ENCODE assay signal across 20 cellular contexts in the genomic region with DNA sequence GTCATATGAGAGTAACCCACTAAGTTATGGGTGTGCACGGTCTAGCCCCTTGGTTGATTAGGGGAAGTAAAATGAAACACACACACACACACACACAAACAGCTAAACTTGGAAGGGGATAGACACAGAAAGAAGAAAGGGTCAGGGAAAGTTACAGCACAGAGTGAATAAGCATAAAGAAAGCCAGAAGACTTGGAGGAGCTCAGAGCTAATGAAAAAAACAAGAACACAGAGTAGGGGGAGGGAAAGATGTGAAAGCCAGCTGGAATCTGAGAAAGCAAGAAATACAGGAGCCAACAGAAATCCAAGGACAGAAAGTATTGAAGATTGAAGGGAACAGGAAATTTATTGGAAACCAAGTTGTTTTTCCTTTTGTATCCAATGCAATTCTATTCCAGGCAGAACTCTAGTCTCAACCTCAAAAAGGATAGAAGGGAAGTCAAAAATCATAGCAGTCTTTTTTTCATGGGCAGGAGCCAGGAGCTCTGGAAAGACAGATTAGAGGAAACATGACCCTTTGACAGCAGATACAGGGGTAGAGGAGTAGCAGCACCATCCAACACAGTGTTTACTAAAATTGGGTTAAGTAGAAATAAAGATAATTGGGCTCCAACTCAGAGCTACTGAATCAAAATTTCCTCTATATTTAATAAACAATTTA. TPM values are rescaled to one million over a fixed set of nuclear protein-coding genes. Genes with fewer than 3 reads are reported as not detected.
DNase-seq lines count a peak whose midpoint lies in the region; ATAC-seq and TF ChIP-seq lines count a peak whose summit lies in the region.
"Had no signal": no experiment of that assay in that cellular context is flagged by ENCODE, and none has a peak within 500 bp of the region (broad histone marks: within the 10 kb centered on the region; RNA-seq: fewer than 3 reads in every experiment).

No MANE protein-coding gene starts in this region.

- H3K9me3 Mint-ChIP-seq in brain (peaks cover 4 to 9% (median 9%) of the 10 kb centered on the region in 5 experiments), mesothelial cell of epicardium (peaks cover 12% of the 10 kb centered on the region)

- no peaks in the 10 kb centered on the region for H3K36me3 ChIP-seq in heart left ventricle
- H3K36me3 ChIP-seq in suprapubic skin, result no peaks in the 10 kb centered on the region
- H3K36me3 ChIP-seq: ovary, Peyer's patch, spleen had no signal

- H3K27ac Mint-ChIP-seq in brain (peak overlapping the region in 4 of 5 experiments; percentile 16 to 73 (median 62)), mesothelial cell of epicardium (peak overlapping the region; percentile 23)

- DNase-seq in heart left ventricle, result peak in 1 of 5 donors; percentile 11
- no peak for DNase-seq in mesothelial cell of epicardium (ENCODE audit: low spot score in 2 of 2, unreplicated experiment in 2 of 2)
- no peak for DNase-seq in suprapubic skin (ENCODE audit: low spot score in 2 of 2)
- no peak for DNase-seq in NCI-H1105 (lab: John Stamatoyannopoulos, UW)
- no peak for DNase-seq in mesenteric fat pad (ENCODE audit: low spot score)
- DNase-seq: AML-193; effector CD8-positive, alpha-beta T cell; Karpas-422; kidney; NCI-H1092; NCI-H69; ovary; Peyer's patch; spleen; stimulated activated CD8-positive, alpha-beta memory T cell treated with anti-CD3 and anti-CD28 coated beads, Interleukin-4, amount 100 ng/mL, for 48 hours had no signal

- peak overlapping the region; percentile 25 to 69 (median 50) for H3K27ac ChIP-seq in heart left ventricle
- H3K27ac ChIP-seq in suprapubic skin, result peak overlapping the region; percentile 29
- H3K27ac ChIP-seq: ovary, spleen had no signal

- TF ChIP-seq EP300 in suprapubic skin (IDR thresholded peaks at IDR 0.05), result no peak

- peak; percentile 85 to 93 (median 92) for ATAC-seq in heart left ventricle
- no peak for ATAC-seq in GM21390 (IDR thresholded peaks at IDR 0.05; ENCODE audit: unreplicated experiment)
- no peak for ATAC-seq in GM18873 (IDR thresholded peaks at IDR 0.05; ENCODE audit: low FRiP score, unreplicated experiment)

- H3K4me3 ChIP-seq in heart left ventricle (no peak overlapping the region), suprapubic skin (no peak overlapping the region)
- H3K4me3 ChIP-seq: ovary, Peyer's patch, spleen had no signal

- 36 to 65% (median 46%) methylated on average over 1 of the region's 1 CpG for WGBS in heart left ventricle, 4 donors
- WGBS in suprapubic skin, result 56% methylated on average over 1 of the region's 1 CpG

- H3K4me1 ChIP-seq in heart left ventricle (peaks cover 0 to 32% (median 0%) of the 10 kb centered on the region in 12 donors), suprapubic skin (peaks cover 5% of the 10 kb centered on the region)
- H3K4me1 ChIP-seq: Peyer's patch, spleen had no signal

- H3K36me3 Mint-ChIP-seq in brain (peaks cover 19% of the 10 kb centered on the region), mesothelial cell of epicardium (peaks cover 4% of the 10 kb centered on the region)

- H3K9me3 ChIP-seq in heart left ventricle, result peaks cover 0 to 18% (median 11%) of the 10 kb centered on the region in 12 donors
- H3K9me3 ChIP-seq in suprapubic skin, result no peaks in the 10 kb centered on the region
- H3K9me3 ChIP-seq: ovary, Peyer's patch had no signal

- no peak for TF ChIP-seq CTCF in brain (conservative IDR thresholded peaks at IDR 0.05)
- no peak for TF ChIP-seq CTCF in heart left ventricle (IDR thresholded peaks at IDR 0.05)
- no peak for TF ChIP-seq CTCF in mesothelial cell of epicardium (IDR thresholded peaks at IDR 0.05; ENCODE audit: unreplicated experiment)
- no peak for TF ChIP-seq CTCF in suprapubic skin (IDR thresholded peaks at IDR 0.05)

- no peaks in the 10 kb centered on the region for H3K27me3 ChIP-seq in heart left ventricle
- no peaks in the 10 kb centered on the region for H3K27me3 ChIP-seq in suprapubic skin
- H3K27me3 ChIP-seq: ovary, Peyer's patch, spleen had no signal

- H3K27me3 Mint-ChIP-seq in brain, result no peaks in the 10 kb centered on the region
- H3K27me3 Mint-ChIP-seq in mesothelial cell of epicardium (ENCODE audit: low read depth), result no peaks in the 10 kb centered on the region
- H3K27me3 Mint-ChIP-seq: central memory CD8-positive, alpha-beta T cell had no signal

- H3K4me3 Mint-ChIP-seq in brain, result peak overlapping the region in 3 of 5 experiments; percentile 7 to 25 (median 17)
- H3K4me3 Mint-ChIP-seq in mesothelial cell of epicardium, result no peak overlapping the region
- H3K4me3 Mint-ChIP-seq: central memory CD8-positive, alpha-beta T cell had no signal

- peaks cover 7% of the 10 kb centered on the region for H3K4me1 Mint-ChIP-seq in brain
- peaks cover 11% of the 10 kb centered on the region for H3K4me1 Mint-ChIP-seq in mesothelial cell of epicardium
- H3K4me1 Mint-ChIP-seq: central memory CD8-positive, alpha-beta T cell had no signal

- no peak for TF ChIP-seq POLR2A in heart left ventricle (IDR thresholded peaks at IDR 0.05)
- no peak for TF ChIP-seq POLR2A in suprapubic skin (IDR thresholded peaks at IDR 0.05)

- intact Hi-C loops in heart left ventricle (cut with DNase I), result no loop called here

RNA-seq across cellular contexts. Expression of gene HMGCLL1, which starts 10.1 kb away (rescaled TPM):
- polyA plus RNA-seq in brain (ENCODE audit: insufficient read depth, low read depth, low replicate concordance) (1.0 TPM), heart left ventricle (under 1 TPM; 0.38 to 0.46 TPM)
- total RNA-seq in heart left ventricle (1 to 10 TPM in 4 of 9 donors, under 1 TPM in 5; 0.44 to 1.6 (median 0.89) TPM), mesothelial cell of epicardium (1.7 to 3.5 TPM (median 2.4 TPM) in 3 replicates), suprapubic skin (under 1 TPM in 2 of 4 donors, not detected in 2; 0.23 to 0.62 TPM), mesenteric fat pad (0.29 TPM)
- total RNA-seq: HT-29 had no signal
- polyA plus RNA-seq: spleen had no signal

Comparison
In these comparisons a context has a peak if more than half of its experiments do, and no peak if none do; other contexts are left out.
1. ATAC-seq: peak in heart left ventricle (4 of 4); none in GM21390 (single experiment) and GM18873 (single experiment).